10 cellular contexts compared by ENCODE assay signal in the genomic region with DNA sequence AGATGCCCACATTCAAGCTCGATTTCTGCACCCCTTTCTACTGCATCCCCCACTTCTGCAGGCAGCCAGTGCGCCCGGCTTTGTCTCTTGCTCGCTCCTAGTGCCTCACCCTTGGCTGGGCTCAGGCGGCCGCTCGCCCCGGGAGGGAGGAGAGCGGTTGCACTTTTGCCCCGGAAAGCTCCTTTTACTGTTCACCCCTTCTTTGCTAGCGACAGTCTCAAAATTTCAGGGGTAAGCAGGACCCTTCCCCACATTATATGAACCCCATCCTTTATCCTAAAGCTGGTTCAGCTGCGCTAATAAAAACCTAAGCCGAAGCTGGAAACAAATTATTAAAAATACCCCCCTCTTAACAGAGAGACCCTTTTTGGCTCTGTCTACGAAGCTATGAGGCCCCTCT. TPM values are rescaled to one million over a fixed set of nuclear protein-coding genes. Genes with fewer than 3 reads are reported as not detected.
DNase-seq lines count a peak whose midpoint lies in the region; ATAC-seq and TF ChIP-seq lines count a peak whose summit lies in the region.
"Had no signal": no experiment of that assay in that cellular context is flagged by ENCODE, and none has a peak within 500 bp of the region (broad histone marks: within the 10 kb centered on the region; RNA-seq: fewer than 3 reads in every experiment).

No MANE protein-coding gene starts in this region.

- H3K27me3 Mint-ChIP-seq in effector memory CD8-positive, alpha-beta T cell: peaks cover 49 to 80% of the 10 kb centered on the region in 2 donors
- H3K27me3 Mint-ChIP-seq in CD14-positive monocyte (ENCODE audit: low read depth in 3 of 3): peaks cover 99 to 100% (median 100%) of the 10 kb centered on the region in 3 donors

- H3K4me3 ChIP-seq in GM08714 (ENCODE audit: low read length) (peak overlapping the region; percentile 52; the same call in 1 of the 2 replicates), osteoblast (ENCODE audit: insufficient read depth, low read length) (no peak overlapping the region)
- H3K4me3 ChIP-seq: prostate gland had no signal

- H3K4me2 ChIP-seq in osteoblast (ENCODE audit: insufficient read depth, low read length): peak overlapping the region; percentile 78

- intact Hi-C loops in CD14-positive monocyte (cut with micrococcal nuclease): loop anchor here (5.0 kb wide), 2 partner anchors 100 to 255 kb away; no protein-coding TSS in a partner anchor

- H3K9me3 ChIP-seq in osteoblast (ENCODE audit: low read depth, low read length): no peaks in the 10 kb centered on the region
- H3K9me3 ChIP-seq: adrenal gland, prostate gland had no signal

- TF ChIP-seq CTCF in osteoblast (IDR thresholded peaks at IDR 0.05; ENCODE audit: extremely low read depth, low read depth, low read length) (no peak), CD14-positive monocyte (IDR thresholded peaks at IDR 0.05) (no peak)

- H3K9me3 Mint-ChIP-seq in effector memory CD8-positive, alpha-beta T cell: no peaks in the 10 kb centered on the region
- H3K9me3 Mint-ChIP-seq in CD14-positive monocyte: peaks cover 0 to 32% (median 13%) of the 10 kb centered on the region in 7 donors

- no peaks in the 10 kb centered on the region for H3K36me3 ChIP-seq in osteoblast (ENCODE audit: insufficient read depth, low read length)
- H3K36me3 ChIP-seq: prostate gland had no signal

- H3K4me1 Mint-ChIP-seq in effector memory CD8-positive, alpha-beta T cell (ENCODE audit: low read depth in 2 of 2): peaks cover 27 to 32% of the 10 kb centered on the region in 2 donors
- peaks cover 47% of the 10 kb centered on the region for H3K4me1 Mint-ChIP-seq in CD14-positive monocyte

- H3K27me3 ChIP-seq in osteoblast (ENCODE audit: insufficient read depth, low read length): peaks cover 95% of the 10 kb centered on the region
- H3K27me3 ChIP-seq: adrenal gland had no signal

- no peak overlapping the region for H2AFZ ChIP-seq in osteoblast (ENCODE audit: low read length)

- ATAC-seq in effector memory CD8-positive, alpha-beta T cell (replicated peaks): peak; percentile 24
- no peak for ATAC-seq in HG03565 (IDR thresholded peaks at IDR 0.05; ENCODE audit: unreplicated experiment)

- H3K27ac Mint-ChIP-seq in effector memory CD8-positive, alpha-beta T cell: no peak overlapping the region
- H3K27ac Mint-ChIP-seq in CD14-positive monocyte: peak overlapping the region in 2 of 7 donors; percentile 36 to 64

- H4K20me1 ChIP-seq in osteoblast (ENCODE audit: insufficient read depth, low read length): no peaks in the 10 kb centered on the region

- no peaks in the 10 kb centered on the region for H3K4me1 ChIP-seq in osteoblast (ENCODE audit: insufficient read depth, low read length)
- H3K4me1 ChIP-seq: prostate gland had no signal

- no peaks in the 10 kb centered on the region for H3K79me2 ChIP-seq in osteoblast (ENCODE audit: insufficient read depth, low read length)

- no peak overlapping the region for H3K27ac ChIP-seq in osteoblast (ENCODE audit: low read depth, low read length)
- H3K27ac ChIP-seq: prostate gland had no signal

- peak; percentile 38 for DNase-seq in M059J (ENCODE audit: low read depth)
- no peak for DNase-seq in effector memory CD8-positive, alpha-beta T cell
- no peak for DNase-seq in osteoblast (ENCODE audit: insufficient read length, low spot score, missing footprints)
- DNase-seq in CD14-positive monocyte (ENCODE audit: low spot score): no peak
- no peak for DNase-seq in NCI-H2107 (lab: John Stamatoyannopoulos, UW)
- DNase-seq: hypothalamus had no signal

- peak overlapping the region; percentile 85 to 86 for H3K4me3 Mint-ChIP-seq in effector memory CD8-positive, alpha-beta T cell
- peak overlapping the region in 1 of 2 donors; percentile 92 for H3K4me3 Mint-ChIP-seq in CD14-positive monocyte

- H3K36me3 Mint-ChIP-seq in effector memory CD8-positive, alpha-beta T cell (ENCODE audit: insufficient read depth): peaks cover 11% of the 10 kb centered on the region
- peaks cover 9 to 33% of the 10 kb centered on the region in 2 donors for H3K36me3 Mint-ChIP-seq in CD14-positive monocyte

RNA-seq across cellular contexts. Expression of a gene that starts 1.0 kb away (rescaled TPM):
- 0.10 and 0.37 TPM in 2 replicates for total RNA-seq in M059J (2014; rRNA removed; shearing (Covaris generic))
- not detected in 2 replicates for total RNA-seq in osteoblast
- not detected for polyA plus RNA-seq in CD14-positive monocyte

RNA-seq across cellular contexts. Expression of a gene that starts 2.6 kb away (rescaled TPM):
- 10.2 and 15.4 TPM in 2 replicates for total RNA-seq in M059J (2014; rRNA removed; shearing (Covaris generic))
- total RNA-seq in osteoblast: 1.5 and 1.8 TPM in 2 replicates
- polyA plus RNA-seq in CD14-positive monocyte: not detected

RNA-seq across cellular contexts. Expression of a gene that starts 12.2 kb away (rescaled TPM):
- total RNA-seq in M059J (2014; rRNA removed; shearing (Covaris generic)): 6.2 and 9.4 TPM in 2 replicates
- total RNA-seq in osteoblast: 0.59 and 0.72 TPM in 2 replicates
- not detected for polyA plus RNA-seq in CD14-positive monocyte

RNA-seq across cellular contexts. Expression of a gene that starts 14.4 kb away (rescaled TPM):
- 0.20 and 0.57 TPM in 2 replicates for total RNA-seq in M059J (2014; rRNA removed; shearing (Covaris generic))
- total RNA-seq in osteoblast: 0.29 and 0.36 TPM in 2 replicates
- not detected for polyA plus RNA-seq in CD14-positive monocyte

RNA-seq across cellular contexts. Expression of a gene that starts 18.2 kb away (rescaled TPM):
- 20.0 and 23.3 TPM in 2 replicates for total RNA-seq in M059J (2014; rRNA removed; shearing (Covaris generic))
- 0.36 TPM in 1 of 2 replicates, not detected in the other for total RNA-seq in osteoblast
- not detected for polyA plus RNA-seq in CD14-positive monocyte
